ENCODE assay signal across 20 cellular contexts in the genomic region with DNA sequence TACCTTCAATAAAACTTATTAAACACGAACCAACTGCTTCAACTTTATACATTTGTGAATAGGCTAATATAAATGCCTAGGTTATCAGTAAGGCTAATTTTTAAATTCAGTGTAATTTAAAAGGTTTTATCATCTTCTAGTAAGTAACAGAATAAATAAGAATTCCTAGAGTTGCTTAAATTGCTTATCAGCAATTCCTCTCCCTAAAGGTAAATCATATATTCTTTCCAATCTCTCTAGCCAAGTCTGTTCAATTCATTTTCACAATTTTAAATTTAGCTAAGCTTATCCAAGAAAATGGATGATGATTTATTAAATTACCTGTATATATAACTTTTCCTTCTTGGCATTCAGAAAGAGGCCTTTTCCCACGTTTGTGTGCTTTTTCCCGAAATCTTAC.
"Had no signal": no experiment of that assay in that cellular context is flagged by ENCODE, and none has a peak within 500 bp of the region (broad histone marks: within the 10 kb centered on the region; RNA-seq: fewer than 3 reads in every experiment).

No MANE protein-coding gene starts in this region.

- ATAC-seq: esophagus mucosa; heart left ventricle; left lobe of liver; mucosa of descending colon; naive thymus-derived CD8-positive, alpha-beta T cell; right cardiac atrium; stimulated activated effector memory CD8-positive, alpha-beta T cell treated with anti-CD3 and anti-CD28 coated beads, Interleukin-12 subunit alpha, Interleukin-12 subunit beta, amount 100 ng/mL, for 72 hours; stimulated activated naive CD8-positive, alpha-beta T cell treated with anti-CD3 and anti-CD28 coated beads, Interleukin-15, Interleukin-2, amounts not matched to agents 100 U/mL and 50 U/mL, for 24 hours had no signal

- H3K27me3 ChIP-seq: heart left ventricle, ovary, suprapubic skin, thyroid gland had no signal

- FAIRE-seq: endometrium, frontal cortex, islet of Langerhans, urothelium cell line had no signal

- H3K36me3 ChIP-seq: ovary, suprapubic skin, thyroid gland had no signal

- H3K9me3 ChIP-seq: mucosa of descending colon, suprapubic skin, thyroid gland had no signal

- H3K4me3 ChIP-seq: heart left ventricle, mucosa of descending colon, ovary, suprapubic skin, thyroid gland had no signal

- H3K27ac ChIP-seq: heart left ventricle, ovary, suprapubic skin, thyroid gland had no signal

- DNase-seq: effector memory CD4-positive, alpha-beta T cell; heart left ventricle; hippocampal formation; mammary epithelial cell; mucosa of descending colon; naive thymus-derived CD8-positive, alpha-beta T cell; ovary; right cardiac atrium; stimulated activated CD4-positive, alpha-beta T cell treated with anti-CD3 and anti-CD28 coated beads, Interleukin-4, amount 100 ng/mL, for 1 hour; stimulated activated CD8-positive, alpha-beta memory T cell treated with anti-CD3 and anti-CD28 coated beads, Interleukin-4, amount 100 ng/mL, for 48 hours; stimulated activated naive CD8-positive, alpha-beta T cell treated with anti-CD3 and anti-CD28 coated beads, Interleukin-15, Interleukin-2, amounts not matched to agents 100 U/mL and 50 U/mL, for 24 hours; thyroid gland had no signal
